ENCODE assay signal across 9 cellular contexts in the genomic region with DNA sequence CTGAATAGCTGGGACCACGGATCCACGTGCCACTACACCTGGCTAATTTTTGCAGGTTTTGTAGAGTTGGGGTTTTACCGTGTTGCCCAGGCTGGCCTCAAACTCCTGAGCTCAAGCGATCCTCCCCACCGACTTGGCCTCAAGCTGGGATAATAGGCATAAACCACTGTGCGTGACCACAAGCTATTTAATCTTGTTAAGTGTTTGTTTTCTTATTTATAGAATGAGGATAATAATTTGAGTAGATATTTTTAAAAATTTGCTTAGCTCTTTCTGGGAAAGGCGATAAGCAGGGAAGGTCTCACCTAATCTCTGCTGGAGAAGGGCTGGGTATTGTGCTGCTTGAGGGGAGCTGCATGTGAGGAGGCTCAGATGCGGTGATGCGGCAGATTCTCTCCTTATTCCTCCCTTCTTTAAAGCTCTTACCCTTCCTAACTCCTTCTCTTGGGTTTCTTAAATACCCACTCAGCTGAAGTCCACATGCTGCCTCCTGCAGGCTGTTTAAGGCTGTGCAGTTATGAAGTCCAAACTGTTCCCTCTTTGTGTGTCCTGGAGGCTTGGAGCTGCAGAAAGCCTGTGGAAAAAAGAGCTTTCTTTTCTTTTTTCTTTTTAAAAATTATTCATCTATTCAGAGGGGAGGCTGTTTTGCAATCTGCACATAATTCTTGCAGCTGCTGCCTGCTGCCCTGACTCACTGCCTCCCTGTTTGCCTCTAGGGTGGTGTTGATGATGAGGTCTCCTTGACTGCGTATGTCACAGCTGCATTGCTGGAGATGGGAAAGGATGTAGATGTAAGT. TPM values are rescaled to one million over a fixed set of nuclear protein-coding genes. Genes with fewer than 3 reads are reported as not detected.
DNase-seq lines count a peak whose midpoint lies in the region; ATAC-seq and TF ChIP-seq lines count a peak whose summit lies in the region.
"Had no signal": no experiment of that assay in that cellular context is flagged by ENCODE, and none has a peak within 500 bp of the region (broad histone marks: within the 10 kb centered on the region; RNA-seq: fewer than 3 reads in every experiment).

No MANE protein-coding gene starts in this region.

- H3K4me1 Mint-ChIP-seq in activated naive CD8-positive, alpha-beta T cell treated with anti-CD3 and anti-CD28 coated beads for 36 hours, result no peaks in the 10 kb centered on the region
- H3K4me1 Mint-ChIP-seq: central memory CD8-positive, alpha-beta T cell had no signal

- DNase-seq in Right ventricle myocardium inferior (ENCODE audit: missing footprints), result no peak
- DNase-seq in cardiac septum (ENCODE audit: low spot score), result no peak
- peak; percentile 64 for DNase-seq in NCI-H82 treated with DMSO at 0.1 percent for 48 hours (lab: John Stamatoyannopoulos, UW; ENCODE audit: unreplicated experiment)
- peak; percentile 15 for DNase-seq in activated naive CD8-positive, alpha-beta T cell treated with anti-CD3 and anti-CD28 coated beads for 36 hours
- peak; percentile 13 to 32 for DNase-seq in heart right ventricle
- peak; percentile 34 for DNase-seq in putamen (ENCODE audit: low spot score)

- intact Hi-C loops in Right ventricle myocardium inferior (cut with DNase I) (loop anchor here (2.0 kb wide), 1 partner anchor 180 kb away; no protein-coding TSS in a partner anchor), cardiac septum (cut with DNase I) (no loop called here), heart right ventricle (cut with DNase I) (loop anchor here in 1 of 10 donors (10.0 kb wide), 1 partner anchor 76 kb away; no protein-coding TSS in a partner anchor)

- peaks cover 4% of the 10 kb centered on the region for H3K27me3 Mint-ChIP-seq in activated naive CD8-positive, alpha-beta T cell treated with anti-CD3 and anti-CD28 coated beads for 36 hours
- H3K27me3 Mint-ChIP-seq: central memory CD8-positive, alpha-beta T cell had no signal

- no peak overlapping the region for H3K27ac Mint-ChIP-seq in activated naive CD8-positive, alpha-beta T cell treated with anti-CD3 and anti-CD28 coated beads for 36 hours

- no peak overlapping the region for H3K4me3 ChIP-seq in heart right ventricle

- no peaks in the 10 kb centered on the region for H3K4me1 ChIP-seq in heart right ventricle

- H3K27me3 ChIP-seq in heart right ventricle, result no peaks in the 10 kb centered on the region

- no peaks in the 10 kb centered on the region for H3K9me3 ChIP-seq in heart right ventricle

- ATAC-seq in Right ventricle myocardium inferior (peak; percentile 54), heart right ventricle (peak in 6 of 8 donors; percentile 41 to 73 (median 70)), HG03159 (IDR thresholded peaks at IDR 0.05; ENCODE audit: unreplicated experiment) (no peak), GM18870 (IDR thresholded peaks at IDR 0.05; ENCODE audit: unreplicated experiment) (no peak)

- peak; percentile 32 to 75 (median 66) for TF ChIP-seq CTCF in heart right ventricle (IDR thresholded peaks at IDR 0.05)

- H3K4me3 Mint-ChIP-seq in activated naive CD8-positive, alpha-beta T cell treated with anti-CD3 and anti-CD28 coated beads for 36 hours, result no peak overlapping the region
- H3K4me3 Mint-ChIP-seq: central memory CD8-positive, alpha-beta T cell had no signal

- no peaks in the 10 kb centered on the region for H3K36me3 Mint-ChIP-seq in activated naive CD8-positive, alpha-beta T cell treated with anti-CD3 and anti-CD28 coated beads for 36 hours

- H3K36me3 ChIP-seq in heart right ventricle, result no peaks in the 10 kb centered on the region

- H3K9me3 Mint-ChIP-seq in activated naive CD8-positive, alpha-beta T cell treated with anti-CD3 and anti-CD28 coated beads for 36 hours, result no peaks in the 10 kb centered on the region
- H3K9me3 Mint-ChIP-seq: central memory CD8-positive, alpha-beta T cell had no signal

- WGBS in heart right ventricle, 2 donors, result 78 to 82% methylated on average over 10 of the region's 10 CpGs

- no peak overlapping the region for H3K27ac ChIP-seq in heart right ventricle

RNA-seq across cellular contexts. Expression of a gene that starts 37.9 kb away (rescaled TPM):
- total RNA-seq in Right ventricle myocardium inferior, result not detected
- not detected for total RNA-seq in cardiac septum
- not detected for total RNA-seq in activated naive CD8-positive, alpha-beta T cell treated with anti-CD3 and anti-CD28 coated beads for 36 hours
- under 1 TPM in 1 of 10 donors, not detected in 9; 0.20 TPM for total RNA-seq in heart right ventricle
- polyA plus RNA-seq in heart right ventricle, result under 1 TPM in 1 of 2 donors, not detected in 1; 0.13 TPM

RNA-seq across cellular contexts. Expression of a gene that starts 53.9 kb away (rescaled TPM):
- total RNA-seq in Right ventricle myocardium inferior, result 20.9 TPM
- total RNA-seq in cardiac septum, result 25.5 TPM
- total RNA-seq in activated naive CD8-positive, alpha-beta T cell treated with anti-CD3 and anti-CD28 coated beads for 36 hours, result 10 to 100 TPM; 12.9 to 16.5 TPM
- total RNA-seq in heart right ventricle, result 10 to 100 TPM; 18.7 to 33.6 (median 23.7) TPM
- 10 to 100 TPM; 15.4 to 24.7 TPM for polyA plus RNA-seq in heart right ventricle

Comparison
In these comparisons a context has a peak if more than half of its experiments do, and no peak if none do; other contexts are left out.
1. DNase-seq: peak in NCI-H82 treated with DMSO at 0.1 percent for 48 hours (single experiment), activated naive CD8-positive, alpha-beta T cell treated with anti-CD3 and anti-CD28 coated beads for 36 hours (single experiment), heart right ventricle (2 of 2) and putamen (single experiment); none in Right ventricle myocardium inferior (single experiment) and cardiac septum (single experiment).
2. ATAC-seq: peak in Right ventricle myocardium inferior (single experiment) and heart right ventricle (6 of 8); none in HG03159 (single experiment) and GM18870 (single experiment).